9 cellular contexts compared by ENCODE assay signal in the genomic region with DNA sequence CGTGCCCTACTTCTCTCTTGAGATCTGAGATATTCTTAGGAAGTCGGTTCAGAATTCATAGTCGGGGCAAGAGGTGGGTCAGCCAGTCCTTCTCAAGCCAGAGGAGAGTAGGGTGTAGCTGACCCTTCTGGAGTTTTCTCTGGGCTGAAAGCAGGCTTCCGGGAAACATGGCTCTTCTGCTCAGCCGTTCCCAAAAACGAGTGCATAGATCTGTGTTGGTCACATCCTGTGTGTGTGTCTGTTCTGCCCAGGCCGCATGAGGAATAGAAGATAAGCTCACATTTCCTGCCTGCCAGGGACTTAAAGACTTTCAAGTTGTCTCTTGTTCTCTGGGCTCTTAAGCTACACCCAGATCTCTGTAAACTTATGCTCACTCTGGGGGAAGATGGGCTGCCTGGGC.
DNase-seq lines count a peak whose midpoint lies in the region; ATAC-seq lines count a peak whose summit lies in the region.
"Had no signal": no experiment of that assay in that cellular context is flagged by ENCODE, and none has a peak within 500 bp of the region (broad histone marks: within the 10 kb centered on the region; RNA-seq: fewer than 3 reads in every experiment).

No MANE protein-coding gene starts in this region.

- no peaks in the 10 kb centered on the region for H3K9me3 Mint-ChIP-seq in activated naive CD4-positive, alpha-beta T cell treated with anti-CD3 and anti-CD28 coated beads, Interleukin-2, amount 10 ng/mL, durations not matched to agents 7 days and 5 days
- peaks cover 5% of the 10 kb centered on the region for H3K9me3 Mint-ChIP-seq in activated CD8-positive, alpha-beta T cell treated with anti-CD3 and anti-CD28 coated beads, Interleukin-2, amount 10 ng/mL, durations not matched to agents 7 days and 5 days (ENCODE audit: insufficient read depth)

- POLR2A ChIA-PET in activated CD8-positive, alpha-beta T cell treated with anti-CD3 and anti-CD28 coated beads, Interleukin-2, amount 10 ng/mL, durations not matched to agents 7 days and 5 days (lab: Charles Lee), result interaction anchor here (1.3 to 1.6 kb wide), 3 partner anchors 13 to 27 kb away, joined by 3 to 12 read pairs (median 9); no protein-coding TSS in a partner anchor

- no peaks in the 10 kb centered on the region for H3K27me3 Mint-ChIP-seq in activated naive CD4-positive, alpha-beta T cell treated with anti-CD3 and anti-CD28 coated beads, Interleukin-2, amount 10 ng/mL, durations not matched to agents 7 days and 5 days
- no peaks in the 10 kb centered on the region for H3K27me3 Mint-ChIP-seq in activated CD8-positive, alpha-beta T cell treated with anti-CD3 and anti-CD28 coated beads, Interleukin-2, amount 10 ng/mL, durations not matched to agents 7 days and 5 days (ENCODE audit: low read depth)

- no peak overlapping the region for H3K4me3 Mint-ChIP-seq in activated naive CD4-positive, alpha-beta T cell treated with anti-CD3 and anti-CD28 coated beads, Interleukin-2, amount 10 ng/mL, durations not matched to agents 7 days and 5 days
- no peak overlapping the region for H3K4me3 Mint-ChIP-seq in activated CD8-positive, alpha-beta T cell treated with anti-CD3 and anti-CD28 coated beads, Interleukin-2, amount 10 ng/mL, durations not matched to agents 7 days and 5 days

- peaks cover 56% of the 10 kb centered on the region for H3K4me1 Mint-ChIP-seq in activated naive CD4-positive, alpha-beta T cell treated with anti-CD3 and anti-CD28 coated beads, Interleukin-2, amount 10 ng/mL, durations not matched to agents 7 days and 5 days
- H3K4me1 Mint-ChIP-seq in activated CD8-positive, alpha-beta T cell treated with anti-CD3 and anti-CD28 coated beads, Interleukin-2, amount 10 ng/mL, durations not matched to agents 7 days and 5 days (ENCODE audit: low read depth), result peaks cover 43% of the 10 kb centered on the region

- peak; percentile 95 for ATAC-seq in activated CD8-positive, alpha-beta T cell treated with anti-CD3 and anti-CD28 coated beads, Interleukin-2, amount 10 ng/mL, durations not matched to agents 7 days and 5 days
- peak; percentile 39 for ATAC-seq in left ventricle myocardium superior

- peak; percentile 62 for DNase-seq in activated naive CD4-positive, alpha-beta T cell treated with anti-CD3 and anti-CD28 coated beads, Interleukin-2, amount 10 ng/mL, durations not matched to agents 7 days and 5 days
- no peak for DNase-seq in activated naive CD4-positive, alpha-beta T cell treated with Interleukin-2 at 50 U/mL for 16 hours
- DNase-seq in activated CD8-positive, alpha-beta T cell treated with anti-CD3 and anti-CD28 coated beads, Interleukin-2, amount 10 ng/mL, durations not matched to agents 7 days and 5 days, result peak; percentile 63
- DNase-seq in left ventricle myocardium superior (no peak), ureter (ENCODE audit: low spot score) (peak; percentile 58), NCI-H2196 (lab: John Stamatoyannopoulos, UW; ENCODE audit: unreplicated experiment) (no peak), NCI-H1694 treated with DMSO at 0.1 percent for 48 hours (lab: John Stamatoyannopoulos, UW) (no peak), SKM-1 treated with dmso at 0.1 percent for 144 hours (lab: John Stamatoyannopoulos, UW; ENCODE audit: unreplicated experiment) (no peak)
- DNase-seq: RPMI8226 had no signal

- CTCF ChIA-PET in activated naive CD4-positive, alpha-beta T cell treated with anti-CD3 and anti-CD28 coated beads, Interleukin-2, amount 10 ng/mL, durations not matched to agents 7 days and 5 days (lab: Charles Lee), result interaction anchor here (0.7 to 2.1 kb wide), 6 partner anchors 9 to 30 kb away, joined by 3 to 8 read pairs (median 5); no protein-coding TSS in a partner anchor
- CTCF ChIA-PET in activated CD8-positive, alpha-beta T cell treated with anti-CD3 and anti-CD28 coated beads, Interleukin-2, amount 10 ng/mL, durations not matched to agents 7 days and 5 days (lab: Charles Lee), result interaction anchor here (0.7 to 1.8 kb wide), 7 partner anchors 10 to 117 kb away, joined by 3 to 10 read pairs (median 5); no protein-coding TSS in a partner anchor

- intact Hi-C loops in left ventricle myocardium superior (cut with micrococcal nuclease), result no loop called here

- H3K27ac Mint-ChIP-seq in activated naive CD4-positive, alpha-beta T cell treated with anti-CD3 and anti-CD28 coated beads, Interleukin-2, amount 10 ng/mL, durations not matched to agents 7 days and 5 days, result peak overlapping the region; percentile 92
- peak overlapping the region; percentile 94 for H3K27ac Mint-ChIP-seq in activated CD8-positive, alpha-beta T cell treated with anti-CD3 and anti-CD28 coated beads, Interleukin-2, amount 10 ng/mL, durations not matched to agents 7 days and 5 days

- peaks cover 6% of the 10 kb centered on the region for H3K36me3 Mint-ChIP-seq in activated naive CD4-positive, alpha-beta T cell treated with anti-CD3 and anti-CD28 coated beads, Interleukin-2, amount 10 ng/mL, durations not matched to agents 7 days and 5 days
- H3K36me3 Mint-ChIP-seq in activated CD8-positive, alpha-beta T cell treated with anti-CD3 and anti-CD28 coated beads, Interleukin-2, amount 10 ng/mL, durations not matched to agents 7 days and 5 days (ENCODE audit: low read depth), result peaks cover 5% of the 10 kb centered on the region

Comparison
In these comparisons a context has a peak if more than half of its experiments do, and no peak if none do; other contexts are left out.
1. DNase-seq: peak in activated naive CD4-positive, alpha-beta T cell treated with anti-CD3 and anti-CD28 coated beads, Interleukin-2, amount 10 ng/mL, durations not matched to agents 7 days and 5 days (single experiment), activated CD8-positive, alpha-beta T cell treated with anti-CD3 and anti-CD28 coated beads, Interleukin-2, amount 10 ng/mL, durations not matched to agents 7 days and 5 days (single experiment) and ureter (single experiment); none in activated naive CD4-positive, alpha-beta T cell treated with Interleukin-2 at 50 U/mL for 16 hours (single experiment), left ventricle myocardium superior (single experiment), NCI-H2196 (single experiment), NCI-H1694 treated with DMSO at 0.1 percent for 48 hours (single experiment) and SKM-1 treated with dmso at 0.1 percent for 144 hours (single experiment).